In genomic region chr14:94102768-94103482, GRCh38 we compare ENCODE assay signal across 20 cellular contexts. TPM values are rescaled to one million over a fixed set of nuclear protein-coding genes. Genes with fewer than 3 reads are reported as not detected.
DNase-seq lines count a peak whose midpoint lies in the region; ATAC-seq, FAIRE-seq and TF ChIP-seq lines count a peak whose summit lies in the region.
"Had no signal": no experiment of that assay in that cellular context is flagged by ENCODE, and none has a peak within 500 bp of the region (broad histone marks: within the 10 kb centered on the region; RNA-seq: fewer than 3 reads in every experiment).

No MANE protein-coding gene starts in this region.

- H3K9me3 Mint-ChIP-seq in naive thymus-derived CD4-positive, alpha-beta T cell = no peaks in the 10 kb centered on the region
- H3K9me3 Mint-ChIP-seq: CD8-positive, alpha-beta memory T cell; HFFc6; IgD-negative memory B cell had no signal

- no peaks in the 10 kb centered on the region for H3K4me1 Mint-ChIP-seq in naive thymus-derived CD4-positive, alpha-beta T cell
- H3K4me1 Mint-ChIP-seq: CD8-positive, alpha-beta memory T cell; IgD-negative memory B cell had no signal

- H3K4me3 Mint-ChIP-seq in naive thymus-derived CD4-positive, alpha-beta T cell = no peak overlapping the region
- H3K4me3 Mint-ChIP-seq: HFFc6, IgD-negative memory B cell had no signal

- peaks cover 0 to 3% (median 0%) of the 10 kb centered on the region in 5 donors for H3K36me3 Mint-ChIP-seq in naive thymus-derived CD4-positive, alpha-beta T cell

- ATAC-seq in naive thymus-derived CD4-positive, alpha-beta T cell = peak; percentile 32
- no peak for ATAC-seq in HG03196 (IDR thresholded peaks at IDR 0.05; ENCODE audit: unreplicated experiment)

- H3K4me2 ChIP-seq in hepatocyte = no peak overlapping the region
- H3K4me2 ChIP-seq: BLaER1 had no signal

- no peak overlapping the region for H2AFZ ChIP-seq in hepatocyte

- 78% methylated on average over 8 of the region's 8 CpGs for WGBS in hepatocyte (ENCODE audit: low lambda C conversion rate, missing lambda C conversion rate)
- 67% methylated on average over 8 of the region's 8 CpGs; no CpG with 5 or more reads in 1 of the 2 donors for WGBS in transverse colon (ENCODE audit: low coverage in 1 of 2), 2 donors

- no peak for TF ChIP-seq EP300 in transverse colon (IDR thresholded peaks at IDR 0.05; ENCODE audit: low read depth)

- H3K27me3 Mint-ChIP-seq in naive thymus-derived CD4-positive, alpha-beta T cell = no peaks in the 10 kb centered on the region
- H3K27me3 Mint-ChIP-seq: CD8-positive, alpha-beta memory T cell; IgD-negative memory B cell had no signal

- in situ Hi-C loops in transverse colon (cut with MboI; ENCODE audit: low pct_ligation_motif_present in 1 of 4, low pct_unique_long_range_greater_than_20kb in 1 of 4, low sequenced_read_pairs in 3 of 4) = no loop called here

- POLR2A ChIA-PET in naive thymus-derived CD4-positive, alpha-beta T cell (lab: Charles Lee) = no interaction called here

- no peaks in the 10 kb centered on the region for H4K20me1 ChIP-seq in hepatocyte (ENCODE audit: insufficient read depth, poor library complexity, severe bottlenecking)
- H4K20me1 ChIP-seq: BLaER1 had no signal

- intact Hi-C loops in naive thymus-derived CD4-positive, alpha-beta T cell (cut with micrococcal nuclease) = no loop called here
- intact Hi-C loops in transverse colon (cut with DNase I; ENCODE audit: low total_unique reads) = no loop called here

- CTCF ChIA-PET in naive thymus-derived CD4-positive, alpha-beta T cell (lab: Charles Lee) = no interaction called here

- H3K36me3 ChIP-seq in bronchial epithelial cell (ENCODE audit: control insufficient read depth, insufficient read depth, low read length) (no peaks in the 10 kb centered on the region), hepatocyte (replicated peaks; ENCODE audit: insufficient read depth, low read depth) (no peaks in the 10 kb centered on the region), transverse colon (no peaks in the 10 kb centered on the region)
- no peaks in the 10 kb centered on the region for H3K36me3 ChIP-seq in naive thymus-derived CD4-positive, alpha-beta T cell (ENCODE audit: control insufficient read depth in 2 of 3, insufficient read depth in 3 of 3, low read length in 3 of 3)

- no peaks in the 10 kb centered on the region for H3K9me3 ChIP-seq in hepatocyte (ENCODE audit: low read depth)
- no peaks in the 10 kb centered on the region for H3K9me3 ChIP-seq in naive thymus-derived CD4-positive, alpha-beta T cell (ENCODE audit: control insufficient read depth in 2 of 3, low read length in 3 of 3)
- no peaks in the 10 kb centered on the region for H3K9me3 ChIP-seq in transverse colon
- H3K9me3 ChIP-seq: BLaER1, Caco-2 had no signal

- peak; percentile 72 for FAIRE-seq in bronchial epithelial cell (lab: Jason Lieb, UNC)
- FAIRE-seq: GM12892, GM19239, H1 had no signal

- H3K4me1 ChIP-seq in hepatocyte (ENCODE audit: insufficient read depth) = peaks cover 6% of the 10 kb centered on the region
- no peaks in the 10 kb centered on the region for H3K4me1 ChIP-seq in naive thymus-derived CD4-positive, alpha-beta T cell (ENCODE audit: control insufficient read depth in 2 of 2, insufficient read depth in 2 of 2, low read length in 2 of 2)
- peaks cover 0 to 20% (median 6%) of the 10 kb centered on the region in 4 donors for H3K4me1 ChIP-seq in transverse colon
- H3K4me1 ChIP-seq: Caco-2 had no signal

- H3K4me3 ChIP-seq in bronchial epithelial cell (ENCODE audit: low read depth, low read length) (no peak overlapping the region), hepatocyte (no peak overlapping the region), transverse colon (no peak overlapping the region)
- H3K4me3 ChIP-seq in naive thymus-derived CD4-positive, alpha-beta T cell (ENCODE audit: low read length) = no peak overlapping the region
- H3K4me3 ChIP-seq: BLaER1 had no signal

- H3K27me3 ChIP-seq in bronchial epithelial cell (ENCODE audit: control insufficient read depth, insufficient read depth, low read length) = no peaks in the 10 kb centered on the region
- H3K27me3 ChIP-seq in hepatocyte = no peaks in the 10 kb centered on the region
- H3K27me3 ChIP-seq in naive thymus-derived CD4-positive, alpha-beta T cell (ENCODE audit: control insufficient read depth in 2 of 2, insufficient read depth in 2 of 2, low read length in 2 of 2) = no peaks in the 10 kb centered on the region
- H3K27me3 ChIP-seq in transverse colon = no peaks in the 10 kb centered on the region
- H3K27me3 ChIP-seq: BLaER1 had no signal

- TF ChIP-seq CTCF in bronchial epithelial cell (IDR thresholded peaks at IDR 0.05; ENCODE audit: insufficient read depth, low read length, severe bottlenecking) (no peak), hepatocyte (IDR thresholded peaks at IDR 0.05; ENCODE audit: poor library complexity) (no peak), transverse colon (IDR thresholded peaks at IDR 0.05) (no peak)

- TF ChIP-seq POLR2A in transverse colon (IDR thresholded peaks at IDR 0.05) = peak; percentile 25

- H3K27ac Mint-ChIP-seq in naive thymus-derived CD4-positive, alpha-beta T cell = no peak overlapping the region
- H3K27ac Mint-ChIP-seq: HFFc6, IgD-negative memory B cell had no signal

- no peaks in the 10 kb centered on the region for H3K9me2 ChIP-seq in hepatocyte (replicated peaks; ENCODE audit: insufficient read depth)

- H3K27ac ChIP-seq in hepatocyte (peak overlapping the region; percentile 81), transverse colon (peak overlapping the region; percentile 56 to 69 (median 66))
- no peak overlapping the region for H3K27ac ChIP-seq in naive thymus-derived CD4-positive, alpha-beta T cell (ENCODE audit: low read depth, low read length)
- H3K27ac ChIP-seq: BLaER1 had no signal

- no peaks in the 10 kb centered on the region for H3K79me2 ChIP-seq in hepatocyte

- no peak for DNase-seq in bronchial epithelial cell (ENCODE audit: low read depth)
- peak; percentile 40 for DNase-seq in hepatocyte (ENCODE audit: low spot score)
- DNase-seq in naive thymus-derived CD4-positive, alpha-beta T cell = no peak
- DNase-seq in transverse colon = peak; percentile 58
- no peak for DNase-seq in activated CD4-positive, CD25-positive, alpha-beta regulatory T cell treated with anti-CD3 and anti-CD28 coated beads, Interleukin-2, amount 50 U/mL, for 72 hours
- DNase-seq in NK-92 (lab: John Stamatoyannopoulos, UW; ENCODE audit: unreplicated experiment) = no peak
- DNase-seq in Kasumi-1 (lab: John Stamatoyannopoulos, UW) = no peak
- DNase-seq: AML-193; Caco-2; CD8-positive, alpha-beta memory T cell; DND-41; GDM1; HCEC 1CT; HFFc6 had no signal

RNA-seq across cellular contexts. Expression of gene IFI27, which starts 7.6 kb away (rescaled TPM):
- 15.2 and 20.5 TPM in 2 replicates for total RNA-seq in bronchial epithelial cell
- 1.1 and 1.8 TPM in 2 replicates for total RNA-seq in hepatocyte
- 6.7 and 7.3 TPM in 2 replicates for polyA plus RNA-seq in hepatocyte
- total RNA-seq in naive thymus-derived CD4-positive, alpha-beta T cell = 100 to 1,000 TPM in 1 of 5 experiments, 1 to 10 TPM in 1, under 1 TPM in 1, not detected in 2; 1.00 to 221 (median 2.9) TPM
- polyA plus RNA-seq in naive thymus-derived CD4-positive, alpha-beta T cell = under 1 TPM in 1 of 2 donors, not detected in 1; 0.74 TPM
- total RNA-seq in transverse colon = 1,000 to 10,000 TPM in 1 of 4 donors, 100 to 1,000 TPM in 3; 124 to 1,625 (median 472) TPM
- polyA plus RNA-seq: IgD-negative memory B cell had no signal

RNA-seq across cellular contexts. Expression of gene IFI27L1, which starts 21.8 kb away (rescaled TPM):
- total RNA-seq in bronchial epithelial cell (8.7 and 13.1 TPM in 2 replicates), hepatocyte (16.7 and 18.9 TPM in 2 replicates), transverse colon (10 to 100 TPM in 3 of 4 donors, not detected in 1; 12.3 to 21.3 (median 17.9) TPM)
- polyA plus RNA-seq in hepatocyte = 29.4 and 32.1 TPM in 2 replicates
- 10 to 100 TPM in 2 of 5 experiments, 1 to 10 TPM in 3; 6.3 to 31.8 (median 8.2) TPM for total RNA-seq in naive thymus-derived CD4-positive, alpha-beta T cell
- 1 to 10 TPM; 7.6 to 8.5 TPM for polyA plus RNA-seq in naive thymus-derived CD4-positive, alpha-beta T cell

RNA-seq across cellular contexts. Expression of gene DDX24, which starts 21.9 kb away (rescaled TPM):
- total RNA-seq in bronchial epithelial cell (62.2 and 65.8 TPM in 2 replicates), hepatocyte (127 and 134 TPM in 2 replicates), transverse colon (100 to 1,000 TPM in 1 of 4 donors, 10 to 100 TPM in 3; 70.2 to 319 (median 87.7) TPM)
- 125 and 145 TPM in 2 replicates for polyA plus RNA-seq in hepatocyte
- total RNA-seq in naive thymus-derived CD4-positive, alpha-beta T cell = 100 to 1,000 TPM; 214 to 438 (median 333) TPM
- 100 to 1,000 TPM; 190 to 306 TPM for polyA plus RNA-seq in naive thymus-derived CD4-positive, alpha-beta T cell

RNA-seq across cellular contexts. Expression of gene IFI27L2, which starts 26.5 kb away (rescaled TPM):
- total RNA-seq in bronchial epithelial cell (44.5 and 124 TPM in 2 replicates), hepatocyte (47.4 and 95.1 TPM in 2 replicates), transverse colon (100 to 1,000 TPM in 1 of 4 donors, 10 to 100 TPM in 2, not detected in 1; 32.8 to 108 (median 74.6) TPM)
- 90.5 and 91.5 TPM in 2 replicates for polyA plus RNA-seq in hepatocyte
- total RNA-seq in naive thymus-derived CD4-positive, alpha-beta T cell = 10 to 100 TPM; 17.2 to 65.8 (median 26.5) TPM
- polyA plus RNA-seq in naive thymus-derived CD4-positive, alpha-beta T cell = 10 to 100 TPM; 34.0 to 47.6 TPM

Comparison
In these comparisons a context has a peak if more than half of its experiments do, and no peak if none do; other contexts are left out.
1. DNase-seq: peak in hepatocyte (single experiment) and transverse colon (single experiment); none in bronchial epithelial cell (single experiment), naive thymus-derived CD4-positive, alpha-beta T cell (0 of 9), activated CD4-positive, CD25-positive, alpha-beta regulatory T cell treated with anti-CD3 and anti-CD28 coated beads, Interleukin-2, amount 50 U/mL, for 72 hours (single experiment), NK-92 (single experiment) and Kasumi-1 (0 of 2).